ENCODE assay signal across 17 cellular contexts in genomic region chr12:132700212-132700913, GRCh38. TPM values are rescaled to one million over a fixed set of nuclear protein-coding genes. Genes with fewer than 3 reads are reported as not detected.
DNase-seq lines count a peak whose midpoint lies in the region; ATAC-seq, FAIRE-seq and TF ChIP-seq lines count a peak whose summit lies in the region.
"Had no signal": no experiment of that assay in that cellular context is flagged by ENCODE, and none has a peak within 500 bp of the region (broad histone marks: within the 10 kb centered on the region; RNA-seq: fewer than 3 reads in every experiment).

No MANE protein-coding gene starts in this region.

- no peak overlapping the region for H3K9ac ChIP-seq in fibroblast of lung (ENCODE audit: insufficient read depth, low read length)

- TF ChIP-seq POLR2A in A549 (IDR thresholded peaks at IDR 0.05; ENCODE audit: low read length) (no peak), testis (IDR thresholded peaks at IDR 0.05) (no peak)

- no peak overlapping the region for H3K27ac ChIP-seq in A549
- no peak overlapping the region for H3K27ac ChIP-seq in fibroblast of lung (ENCODE audit: insufficient read depth, low read length)
- H3K27ac ChIP-seq in testis = no peak overlapping the region
- H3K27ac ChIP-seq: cardiac muscle cell, psoas muscle had no signal

- H3K27me3 ChIP-seq in fibroblast of lung (ENCODE audit: control insufficient read depth, insufficient read depth, low read length) (no peaks in the 10 kb centered on the region), testis (no peaks in the 10 kb centered on the region)
- H3K27me3 ChIP-seq: cardiac muscle cell had no signal

- H3K4me2 ChIP-seq in A549 = peak overlapping the region; percentile 59
- no peak overlapping the region for H3K4me2 ChIP-seq in fibroblast of lung (ENCODE audit: extremely low read depth, insufficient read depth, low read length)

- WGBS in A549 (ENCODE audit: missing lambda C conversion rate) = 62% methylated on average over 11 of the region's 11 CpGs
- WGBS in testis, 2 donors = 94 to 96% methylated on average over 11 of the region's 11 CpGs

- H3K4me1 ChIP-seq in A549 (peaks cover 14% of the 10 kb centered on the region), fibroblast of lung (ENCODE audit: control insufficient read depth, extremely low read depth, insufficient read depth, low read length) (no peaks in the 10 kb centered on the region), testis (no peaks in the 10 kb centered on the region)
- H3K4me1 ChIP-seq: psoas muscle had no signal

- H2AFZ ChIP-seq in fibroblast of lung (ENCODE audit: low read length) = no peak overlapping the region

- TF ChIP-seq RAD21 in A549 (conservative IDR thresholded peaks at IDR 0.05 in 1 of 2, IDR thresholded peaks at IDR 0.05 in 1 of 2) = no peak

- intact Hi-C loops in testis (cut with DNase I; ENCODE audit: low total_unique reads) = no loop called here

- no peak for FAIRE-seq in A549 (lab: Jason Lieb, UNC)
- FAIRE-seq: H1, urothelium cell line had no signal

- no peaks in the 10 kb centered on the region for H4K20me1 ChIP-seq in fibroblast of lung (ENCODE audit: control insufficient read depth, extremely low read depth, insufficient read depth, low read length)

- H3K36me3 ChIP-seq in fibroblast of lung (ENCODE audit: control insufficient read depth, insufficient read depth, low read length) = peaks cover 8% of the 10 kb centered on the region
- H3K36me3 ChIP-seq in testis (ENCODE audit: low read depth, missing control alignments) = no peaks in the 10 kb centered on the region
- H3K36me3 ChIP-seq: cardiac muscle cell had no signal

- no peak for TF ChIP-seq EP300 in A549 (IDR thresholded peaks at IDR 0.05)

- CTCF ChIA-PET in A549 (lab: Yijun Ruan, JAX) = interaction anchor here (1.8 kb wide), 1 partner anchor 8 kb away, joined by 8 read pairs; no protein-coding TSS in a partner anchor
- CTCF ChIA-PET in HEK293T (lab: Yijun Ruan, JAX) = no interaction called here

- TF ChIP-seq CTCF in A549 (IDR thresholded peaks at IDR 0.05) (no peak), fibroblast of lung (conservative IDR thresholded peaks at IDR 0.05 in 1 of 2, IDR thresholded peaks at IDR 0.05 in 1 of 2; ENCODE audit: low read depth in 1 of 2, low read length in 2 of 2) (no peak), testis (IDR thresholded peaks at IDR 0.05) (no peak)

- POLR2A ChIA-PET in A549 (lab: Yijun Ruan, JAX) = interaction anchor here (0.7 kb wide), 1 partner anchor 61 kb away, joined by 5 read pairs; no protein-coding TSS in a partner anchor
- POLR2A ChIA-PET in HEK293T (lab: Yijun Ruan, JAX) = no interaction called here

- no peaks in the 10 kb centered on the region for H3K9me3 ChIP-seq in A549
- H3K9me3 ChIP-seq in fibroblast of lung (ENCODE audit: control insufficient read depth, insufficient read depth, low read depth, low read length) = no peaks in the 10 kb centered on the region
- no peaks in the 10 kb centered on the region for H3K9me3 ChIP-seq in testis
- H3K9me3 ChIP-seq: psoas muscle had no signal

- no peaks in the 10 kb centered on the region for H3K79me2 ChIP-seq in fibroblast of lung (ENCODE audit: control insufficient read depth, insufficient read depth, low read length)

- H3K4me3 ChIP-seq in A549 (no peak overlapping the region), fibroblast of lung (replicated peaks in 1 of 4; ENCODE audit: control extremely low read depth in 1 of 4, insufficient read depth in 1 of 4, low read depth in 3 of 4, low read length in 4 of 4) (no peak overlapping the region), testis (no peak overlapping the region)
- H3K4me3 ChIP-seq: cardiac muscle cell, psoas muscle had no signal

- DNase-seq in A549 (ENCODE audit: low read depth in 1 of 2, low spot score in 1 of 2) = peak in 1 of 2 experiments; percentile 78
- DNase-seq in NCI-H2029 treated with DMSO at 0.1 percent for 48 hours (lab: John Stamatoyannopoulos, UW) = peak; percentile 12
- DNase-seq in fibroblast of lung (ENCODE audit: low read depth in 2 of 2) = peak; percentile 40 to 42
- no peak for DNase-seq in testis
- DNase-seq in HEK293T (ENCODE audit: extremely low spot score) = no peak
- DNase-seq in NCI-H748 treated with DMSO at 0.1 percent for 48 hours (lab: John Stamatoyannopoulos, UW) = no peak
- DNase-seq in NCI-H446 treated with DMSO at 0.1 percent for 48 hours (lab: John Stamatoyannopoulos, UW) = no peak
- DNase-seq: activated CD4-positive, alpha-beta T cell treated with anti-CD3 and anti-CD28 coated beads, Interleukin-2, amount 10 ng/mL, durations not matched to agents 7 days and 5 days; DND-41; NCI-H1930; psoas muscle; stimulated activated CD4-positive, alpha-beta T cell treated with anti-CD3 and anti-CD28 coated beads, Interleukin-2, amount 100 ng/mL, for 24 hours; T-cell had no signal

- ATAC-seq in A549 (peak in 1 of 2 experiments; percentile 56; a peak in 3 of 6 replicates), GM18907 (IDR thresholded peaks at IDR 0.05; ENCODE audit: unreplicated experiment) (peak; percentile 40)
- ATAC-seq: psoas muscle, T-cell had no signal

TF ChIP-seq in A549, 52 proteins besides CTCF, POLR2A, EP300 and RAD21:
- TF ChIP-seq MAX (IDR thresholded peaks at IDR 0.05) (no peak), SREBF2 (IDR thresholded peaks at IDR 0.05) (no peak), FOSL2 (IDR thresholded peaks at IDR 0.05) (no peak), FOSL2 (CRISPR knock-in tag; IDR thresholded peaks at IDR 0.05) (peak; percentile 46)

TF ChIP-seq in HEK293T, 16 proteins besides CTCF, POLR2A, EP300 and RAD21:
- TF ChIP-seq ELF4 (IDR thresholded peaks at IDR 0.05) = no peak

RNA-seq across cellular contexts. Expression of gene PGAM5, which starts 10.3 kb away (rescaled TPM):
- polyA plus RNA-seq in A549 (2011; rRNA removed) = 29.3 and 36.7 TPM in 2 replicates
- polyA plus RNA-seq in A549 (2012; cell fraction: cytosol; rRNA removed) = 62.8 and 89.2 TPM in 2 replicates
- polyA plus RNA-seq in A549 (2012; cell fraction: nucleus; rRNA removed) = 57.4 and 65.8 TPM in 2 replicates
- 49.5 to 53.4 TPM (median 51.3 TPM) in 3 replicates for polyA plus RNA-seq in A549 (2017; fragmentation: RNase III; extraction: RNeasy Plus Mini Kit Qiagen cat#74134 plus additional on column Dnase treatment)
- polyA minus RNA-seq in A549 (2011; rRNA and poly(A)+ RNA removed) = 97.5 and 139 TPM in 2 replicates
- total RNA-seq in fibroblast of lung = 27.1 and 27.7 TPM in 2 replicates
- 9.8 and 20.2 TPM in 2 replicates for polyA plus RNA-seq in fibroblast of lung
- 15.6 and 30.3 TPM in 2 replicates for polyA plus RNA-seq in fibroblast of lung (2012)
- 28.4 and 75.8 TPM in 2 replicates for polyA minus RNA-seq in fibroblast of lung (ENCODE audit: low replicate concordance)
- total RNA-seq in testis = 10 to 100 TPM; 40.9 to 48.0 TPM
- 37.2 TPM for polyA plus RNA-seq in testis (ENCODE audit: insufficient read depth, low read depth, low replicate concordance)

RNA-seq across cellular contexts. Expression of gene PXMP2, which starts 13.0 kb away (rescaled TPM):
- 21.3 and 22.5 TPM in 2 replicates for polyA plus RNA-seq in A549 (2011; rRNA removed)
- 33.5 and 36.6 TPM in 2 replicates for polyA plus RNA-seq in A549 (2012; cell fraction: cytosol; rRNA removed)
- polyA plus RNA-seq in A549 (2012; cell fraction: nucleus; rRNA removed) = 18.9 and 26.1 TPM in 2 replicates
- 18.7 to 20.0 TPM (median 19.4 TPM) in 3 replicates for polyA plus RNA-seq in A549 (2017; fragmentation: RNase III; extraction: RNeasy Plus Mini Kit Qiagen cat#74134 plus additional on column Dnase treatment)
- polyA minus RNA-seq in A549 (2011; rRNA and poly(A)+ RNA removed) = 11.3 and 11.7 TPM in 2 replicates
- 10.6 and 11.3 TPM in 2 replicates for total RNA-seq in fibroblast of lung
- 14.5 and 15.4 TPM in 2 replicates for polyA plus RNA-seq in fibroblast of lung
- polyA plus RNA-seq in fibroblast of lung (2012) = 21.2 and 26.1 TPM in 2 replicates
- polyA minus RNA-seq in fibroblast of lung (ENCODE audit: low replicate concordance) = 10.0 and 41.0 TPM in 2 replicates
- total RNA-seq in testis = 10 to 100 TPM; 16.0 to 26.5 TPM
- 13.5 TPM for polyA plus RNA-seq in testis (ENCODE audit: insufficient read depth, low read depth, low replicate concordance)

RNA-seq across cellular contexts. Expression of gene POLE, which starts 13.2 kb away (rescaled TPM):
- polyA plus RNA-seq in A549 (2011; rRNA removed) (28.9 and 32.1 TPM in 2 replicates), A549 (2017; fragmentation: RNase III; extraction: RNeasy Plus Mini Kit Qiagen cat#74134 plus additional on column Dnase treatment) (63.7 to 73.6 TPM (median 67.2 TPM) in 3 replicates), fibroblast of lung (6.2 and 13.4 TPM in 2 replicates), testis (ENCODE audit: insufficient read depth, low read depth, low replicate concordance) (76.8 TPM)
- polyA plus RNA-seq in A549 (2012; cell fraction: cytosol; rRNA removed) = 63.0 and 69.0 TPM in 2 replicates
- polyA plus RNA-seq in A549 (2012; cell fraction: nucleus; rRNA removed) = 366 and 407 TPM in 2 replicates
- polyA minus RNA-seq in A549 (2011; rRNA and poly(A)+ RNA removed) = 157 and 173 TPM in 2 replicates
- total RNA-seq in fibroblast of lung (9.0 and 9.6 TPM in 2 replicates), testis (100 to 1,000 TPM; 123 to 288 TPM)
- 6.7 and 17.3 TPM in 2 replicates for polyA plus RNA-seq in fibroblast of lung (2012)
- polyA minus RNA-seq in fibroblast of lung (ENCODE audit: low replicate concordance) = 55.5 and 96.7 TPM in 2 replicates

Comparison
In these comparisons a context has a peak if more than half of its experiments do, and no peak if none do; other contexts are left out.
1. DNase-seq: peak in NCI-H2029 treated with DMSO at 0.1 percent for 48 hours (single experiment) and fibroblast of lung (2 of 2); none in testis (single experiment), HEK293T (single experiment), NCI-H748 treated with DMSO at 0.1 percent for 48 hours (single experiment) and NCI-H446 treated with DMSO at 0.1 percent for 48 hours (single experiment).